ENCODE assay signal across 1 cellular context in genomic region chr4:140005699-140006098, GRCh38.
TF ChIP-seq lines count a peak whose summit lies in the region.

No MANE protein-coding gene starts in this region.

TF ChIP-seq in GM23338, 12 proteins besides CTCF, POLR2A, EP300 and RAD21 (continued from another document):
- TF ChIP-seq, protein P1, sequence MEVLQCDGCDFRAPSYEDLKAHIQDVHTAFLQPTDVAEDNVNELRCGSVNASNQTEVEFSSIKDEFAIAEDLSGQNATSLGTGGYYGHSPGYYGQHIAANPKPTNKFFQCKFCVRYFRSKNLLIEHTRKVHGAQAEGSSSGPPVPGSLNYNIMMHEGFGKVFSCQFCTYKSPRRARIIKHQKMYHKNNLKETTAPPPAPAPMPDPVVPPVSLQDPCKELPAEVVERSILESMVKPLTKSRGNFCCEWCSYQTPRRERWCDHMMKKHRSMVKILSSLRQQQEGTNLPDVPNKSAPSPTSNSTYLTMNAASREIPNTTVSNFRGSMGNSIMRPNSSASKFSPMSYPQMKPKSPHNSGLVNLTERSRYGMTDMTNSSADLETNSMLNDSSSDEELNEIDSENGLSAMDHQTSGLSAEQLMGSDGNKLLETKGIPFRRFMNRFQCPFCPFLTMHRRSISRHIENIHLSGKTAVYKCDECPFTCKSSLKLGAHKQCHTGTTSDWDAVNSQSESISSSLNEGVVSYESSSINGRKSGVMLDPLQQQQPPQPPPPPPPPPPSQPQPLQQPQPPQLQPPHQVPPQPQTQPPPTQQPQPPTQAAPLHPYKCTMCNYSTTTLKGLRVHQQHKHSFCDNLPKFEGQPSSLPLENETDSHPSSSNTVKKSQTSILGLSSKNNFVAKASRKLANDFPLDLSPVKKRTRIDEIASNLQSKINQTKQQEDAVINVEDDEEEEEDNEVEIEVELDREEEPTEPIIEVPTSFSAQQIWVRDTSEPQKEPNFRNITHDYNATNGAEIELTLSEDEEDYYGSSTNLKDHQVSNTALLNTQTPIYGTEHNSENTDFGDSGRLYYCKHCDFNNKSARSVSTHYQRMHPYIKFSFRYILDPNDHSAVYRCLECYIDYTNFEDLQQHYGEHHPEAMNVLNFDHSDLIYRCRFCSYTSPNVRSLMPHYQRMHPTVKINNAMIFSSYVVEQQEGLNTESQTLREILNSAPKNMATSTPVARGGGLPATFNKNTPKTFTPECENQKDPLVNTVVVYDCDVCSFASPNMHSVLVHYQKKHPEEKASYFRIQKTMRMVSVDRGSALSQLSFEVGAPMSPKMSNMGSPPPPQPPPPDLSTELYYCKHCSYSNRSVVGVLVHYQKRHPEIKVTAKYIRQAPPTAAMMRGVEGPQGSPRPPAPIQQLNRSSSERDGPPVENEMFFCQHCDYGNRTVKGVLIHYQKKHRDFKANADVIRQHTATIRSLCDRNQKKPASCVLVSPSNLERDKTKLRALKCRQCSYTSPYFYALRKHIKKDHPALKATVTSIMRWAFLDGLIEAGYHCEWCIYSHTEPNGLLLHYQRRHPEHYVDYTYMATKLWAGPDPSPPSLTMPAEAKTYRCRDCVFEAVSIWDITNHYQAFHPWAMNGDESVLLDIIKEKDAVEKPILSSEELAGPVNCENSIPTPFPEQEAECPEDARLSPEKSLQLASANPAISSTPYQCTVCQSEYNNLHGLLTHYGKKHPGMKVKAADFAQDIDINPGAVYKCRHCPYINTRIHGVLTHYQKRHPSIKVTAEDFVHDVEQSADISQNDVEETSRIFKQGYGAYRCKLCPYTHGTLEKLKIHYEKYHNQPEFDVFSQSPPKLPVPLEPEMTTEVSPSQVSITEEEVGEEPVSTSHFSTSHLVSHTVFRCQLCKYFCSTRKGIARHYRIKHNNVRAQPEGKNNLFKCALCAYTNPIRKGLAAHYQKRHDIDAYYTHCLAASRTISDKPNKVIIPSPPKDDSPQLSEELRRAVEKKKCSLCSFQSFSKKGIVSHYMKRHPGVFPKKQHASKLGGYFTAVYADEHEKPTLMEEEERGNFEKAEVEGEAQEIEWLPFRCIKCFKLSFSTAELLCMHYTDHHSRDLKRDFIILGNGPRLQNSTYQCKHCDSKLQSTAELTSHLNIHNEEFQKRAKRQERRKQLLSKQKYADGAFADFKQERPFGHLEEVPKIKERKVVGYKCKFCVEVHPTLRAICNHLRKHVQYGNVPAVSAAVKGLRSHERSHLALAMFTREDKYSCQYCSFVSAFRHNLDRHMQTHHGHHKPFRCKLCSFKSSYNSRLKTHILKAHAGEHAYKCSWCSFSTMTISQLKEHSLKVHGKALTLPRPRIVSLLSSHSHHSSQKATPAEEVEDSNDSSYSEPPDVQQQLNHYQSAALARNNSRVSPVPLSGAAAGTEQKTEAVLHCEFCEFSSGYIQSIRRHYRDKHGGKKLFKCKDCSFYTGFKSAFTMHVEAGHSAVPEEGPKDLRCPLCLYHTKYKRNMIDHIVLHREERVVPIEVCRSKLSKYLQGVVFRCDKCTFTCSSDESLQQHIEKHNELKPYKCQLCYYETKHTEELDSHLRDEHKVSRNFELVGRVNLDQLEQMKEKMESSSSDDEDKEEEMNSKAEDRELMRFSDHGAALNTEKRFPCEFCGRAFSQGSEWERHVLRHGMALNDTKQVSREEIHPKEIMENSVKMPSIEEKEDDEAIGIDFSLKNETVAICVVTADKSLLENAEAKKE (CRISPR knock-in tag; IDR thresholded peaks at IDR 0.05): no peak
- TF ChIP-seq, protein P2, sequence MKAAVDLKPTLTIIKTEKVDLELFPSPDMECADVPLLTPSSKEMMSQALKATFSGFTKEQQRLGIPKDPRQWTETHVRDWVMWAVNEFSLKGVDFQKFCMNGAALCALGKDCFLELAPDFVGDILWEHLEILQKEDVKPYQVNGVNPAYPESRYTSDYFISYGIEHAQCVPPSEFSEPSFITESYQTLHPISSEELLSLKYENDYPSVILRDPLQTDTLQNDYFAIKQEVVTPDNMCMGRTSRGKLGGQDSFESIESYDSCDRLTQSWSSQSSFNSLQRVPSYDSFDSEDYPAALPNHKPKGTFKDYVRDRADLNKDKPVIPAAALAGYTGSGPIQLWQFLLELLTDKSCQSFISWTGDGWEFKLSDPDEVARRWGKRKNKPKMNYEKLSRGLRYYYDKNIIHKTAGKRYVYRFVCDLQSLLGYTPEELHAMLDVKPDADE (IDR thresholded peaks at IDR 0.05): no peak
- TF ChIP-seq ZNF114 (CRISPR knock-in tag; IDR thresholded peaks at IDR 0.05): no peak
- no peak for TF ChIP-seq EZH2 (IDR thresholded peaks at IDR 0.05; ENCODE audit: low read depth, unreplicated experiment)
- TF ChIP-seq CREB1 (CRISPR knock-in tag; IDR thresholded peaks at IDR 0.05; ENCODE audit: low read depth): no peak
- no peak for TF ChIP-seq NANOG (IDR thresholded peaks at IDR 0.05; ENCODE audit: borderline replicate concordance)
- no peak for TF ChIP-seq POLR2AphosphoS5 (IDR thresholded peaks at IDR 0.05; ENCODE audit: low read depth)
- no peak for TF ChIP-seq STAT1 (IDR thresholded peaks at IDR 0.05; ENCODE audit: unreplicated experiment)
- no peak for TF ChIP-seq EZH2phosphoT487 (IDR thresholded peaks at IDR 0.05; ENCODE audit: unreplicated experiment)
